In genomic region chr10:52031771-52032170, GRCh38 we compare ENCODE assay signal across 18 cellular contexts.
DNase-seq lines count a peak whose midpoint lies in the region; ATAC-seq and TF ChIP-seq lines count a peak whose summit lies in the region.
"Had no signal": no experiment of that assay in that cellular context is flagged by ENCODE, and none has a peak within 500 bp of the region (broad histone marks: within the 10 kb centered on the region; RNA-seq: fewer than 3 reads in every experiment).

No MANE protein-coding gene starts in this region.

- H3K36me3 ChIP-seq in GM23338 (ENCODE audit: insufficient read depth) = peaks cover 28% of the 10 kb centered on the region
- H3K36me3 ChIP-seq in neural progenitor cell = no peaks in the 10 kb centered on the region
- no peaks in the 10 kb centered on the region for H3K36me3 ChIP-seq in psoas muscle (ENCODE audit: insufficient read depth in 1 of 2, low read depth in 1 of 2)
- H3K36me3 ChIP-seq: BE2C, Peyer's patch had no signal

- H3F3A ChIP-seq in GM23338 (replicated peaks; ENCODE audit: low read depth) (peaks cover 33% of the 10 kb centered on the region), neural progenitor cell (ENCODE audit: low read depth) (no peaks in the 10 kb centered on the region)

- H3K4me3 Mint-ChIP-seq in GM23338 = peak overlapping the region; percentile 57
- H3K4me3 Mint-ChIP-seq in WTC11 = peak overlapping the region; percentile 51
- no peak overlapping the region for H3K4me3 Mint-ChIP-seq in neural progenitor cell

- no peak overlapping the region for H3K9ac ChIP-seq in neural progenitor cell

- H3K79me2 ChIP-seq in GM23338 (replicated peaks; ENCODE audit: insufficient read depth) (peaks cover 19% of the 10 kb centered on the region), neural progenitor cell (ENCODE audit: low read depth) (no peaks in the 10 kb centered on the region)

- H3K4me1 ChIP-seq in GM23338 (ENCODE audit: insufficient read depth) (peaks cover 27% of the 10 kb centered on the region), neural progenitor cell (peaks cover 14% of the 10 kb centered on the region), psoas muscle (peaks cover 5% of the 10 kb centered on the region)
- H3K4me1 ChIP-seq: BE2C, Peyer's patch had no signal

- ATAC-seq in GM23338 = peak; percentile 11
- peak; percentile 10 for ATAC-seq in WTC11
- no peak for ATAC-seq in psoas muscle
- no peak for ATAC-seq in HG03097 (IDR thresholded peaks at IDR 0.05; ENCODE audit: low FRiP score, unreplicated experiment)
- ATAC-seq: GM12878 had no signal

- peak overlapping the region; percentile 84 for H3K27ac Mint-ChIP-seq in GM23338
- peak overlapping the region; percentile 87 for H3K27ac Mint-ChIP-seq in WTC11
- no peak overlapping the region for H3K27ac Mint-ChIP-seq in neural progenitor cell

- intact Hi-C loops in psoas muscle (cut with DNase I) = no loop called here

- POLR2A ChIA-PET in WTC11 (lab: Charles Lee) = no interaction called here

- H4K20me1 ChIP-seq in GM23338 (replicated peaks; ENCODE audit: insufficient read depth) (peaks cover 7% of the 10 kb centered on the region), neural progenitor cell (ENCODE audit: low read depth) (no peaks in the 10 kb centered on the region)

- H3K4me1 Mint-ChIP-seq in GM23338 (peaks cover 44% of the 10 kb centered on the region), WTC11 (peaks cover 62% of the 10 kb centered on the region), neural progenitor cell (peaks cover 4% of the 10 kb centered on the region)

- H3K27me3 ChIP-seq in GM23338 (ENCODE audit: insufficient read depth) (no peaks in the 10 kb centered on the region), neural progenitor cell (no peaks in the 10 kb centered on the region), psoas muscle (ENCODE audit: insufficient read depth in 3 of 3, low read length in 2 of 3) (no peaks in the 10 kb centered on the region)
- H3K27me3 ChIP-seq: BE2C, Peyer's patch had no signal

- H3K4me2 ChIP-seq in GM23338 (peak overlapping the region; percentile 14), neural progenitor cell (no peak overlapping the region)

- H3K9me3 ChIP-seq in neural progenitor cell (ENCODE audit: low read depth) = no peaks in the 10 kb centered on the region
- H3K9me3 ChIP-seq in psoas muscle = no peaks in the 10 kb centered on the region
- H3K9me3 ChIP-seq: BE2C, Peyer's patch had no signal

- DNase-seq in GM23338 (ENCODE audit: low spot score) (no peak), WTC11 (ENCODE audit: low spot score) (no peak), fibroblast of peridontal ligament (ENCODE audit: extremely low read depth) (peak; percentile 16), neural progenitor cell (ENCODE audit: low spot score) (peak; percentile 7), psoas muscle (no peak), glomerular visceral epithelial cell (ENCODE audit: extremely low spot score) (no peak), NCI-H1436 treated with DMSO at 0.1 percent for 48 hours (lab: John Stamatoyannopoulos, UW) (no peak)
- DNase-seq: BE2C, DMS79, HCEC 1CT, Kasumi-1, NCI-H1694 treated with DMSO at 0.1 percent for 48 hours, NCI-H2081 treated with DMSO at 0.1 percent for 48 hours, NCI-H2171 treated with DMSO at 0.1 percent for 48 hours, NCI-H524 treated with DMSO at 0.1 percent for 48 hours, Peyer's patch had no signal

- TF ChIP-seq CTCF in GM23338 (conservative IDR thresholded peaks at IDR 0.05; ENCODE audit: low read depth in 2 of 2) = no peak
- TF ChIP-seq CTCF in WTC11 (IDR thresholded peaks at IDR 0.05) = no peak
- TF ChIP-seq CTCF in neural progenitor cell (IDR thresholded peaks at IDR 0.05) = no peak
- no peak for TF ChIP-seq CTCF in psoas muscle (IDR thresholded peaks at IDR 0.05)

- H3K9me2 ChIP-seq in GM23338 (ENCODE audit: insufficient read depth) = no peaks in the 10 kb centered on the region

- H3K4me3 ChIP-seq in GM23338 (peak overlapping the region; percentile 53), neural progenitor cell (no peak overlapping the region), psoas muscle (no peak overlapping the region)
- H3K4me3 ChIP-seq: GM12878, Peyer's patch had no signal

- peaks cover 86% of the 10 kb centered on the region for H3K36me3 Mint-ChIP-seq in GM23338 (ENCODE audit: low read depth)
- peaks cover 77% of the 10 kb centered on the region for H3K36me3 Mint-ChIP-seq in WTC11
- H3K36me3 Mint-ChIP-seq in neural progenitor cell = no peaks in the 10 kb centered on the region

- peak overlapping the region; percentile 60 for H3K27ac ChIP-seq in GM23338 (ENCODE audit: low read depth)
- no peak overlapping the region for H3K27ac ChIP-seq in neural progenitor cell
- H3K27ac ChIP-seq in psoas muscle = no peak overlapping the region
- H3K27ac ChIP-seq: Peyer's patch had no signal

- no peak overlapping the region for H2AFZ ChIP-seq in GM23338
- no peak overlapping the region for H2AFZ ChIP-seq in neural progenitor cell (replicated peaks)

- H3K9me3 Mint-ChIP-seq in GM23338 (peaks cover 24% of the 10 kb centered on the region), WTC11 (peaks cover 3% of the 10 kb centered on the region; the same call in 1 of the 2 replicates), neural progenitor cell (peaks cover 3% of the 10 kb centered on the region)

- CTCF ChIA-PET in WTC11 (lab: Charles Lee) = no interaction called here

- H3K27me3 Mint-ChIP-seq in GM23338 (ENCODE audit: insufficient read depth, low read depth, poor library complexity) (peaks cover 70% of the 10 kb centered on the region), WTC11 (ENCODE audit: low read depth) (no peaks in the 10 kb centered on the region; the same call in 1 of the 2 replicates), neural progenitor cell (ENCODE audit: insufficient read depth, low read depth) (no peaks in the 10 kb centered on the region)

TF ChIP-seq in GM23338, 12 proteins besides CTCF, POLR2A, EP300 and RAD21:
- TF ChIP-seq REST (IDR thresholded peaks at IDR 0.05; ENCODE audit: unreplicated experiment) (no peak), POLR2AphosphoS5 (IDR thresholded peaks at IDR 0.05; ENCODE audit: low read depth) (peak; percentile 86)
TF ChIP-seq in GM23338: peak in this region for 1.

TF ChIP-seq in WTC11, 78 proteins besides CTCF, POLR2A, EP300 and RAD21 (continues in another document):
- TF ChIP-seq TEAD1 (CRISPR knock-in tag; IDR thresholded peaks at IDR 0.05) (peak; percentile 39; the same call in 1 of the 2 replicates), ZNF219 (CRISPR knock-in tag; IDR thresholded peaks at IDR 0.05; ENCODE audit: borderline replicate concordance) (no peak), ETV6 (CRISPR knock-in tag; IDR thresholded peaks at IDR 0.05) (no peak), ZNF423 (CRISPR knock-in tag; IDR thresholded peaks at IDR 0.05) (no peak), ZNF416 (CRISPR knock-in tag; IDR thresholded peaks at IDR 0.05) (peak; percentile 57; the same call in 1 of the 2 replicates), ERG (CRISPR knock-in tag; IDR thresholded peaks at IDR 0.05) (peak; percentile 18; the same call in 1 of the 2 replicates), ZNF671 (CRISPR knock-in tag; IDR thresholded peaks at IDR 0.05) (peak; percentile 86), ZNF121 (CRISPR knock-in tag; IDR thresholded peaks at IDR 0.05) (no peak), ARID4B (CRISPR knock-in tag; IDR thresholded peaks at IDR 0.05; ENCODE audit: borderline replicate concordance) (no peak)
- TF ChIP-seq, protein P1, sequence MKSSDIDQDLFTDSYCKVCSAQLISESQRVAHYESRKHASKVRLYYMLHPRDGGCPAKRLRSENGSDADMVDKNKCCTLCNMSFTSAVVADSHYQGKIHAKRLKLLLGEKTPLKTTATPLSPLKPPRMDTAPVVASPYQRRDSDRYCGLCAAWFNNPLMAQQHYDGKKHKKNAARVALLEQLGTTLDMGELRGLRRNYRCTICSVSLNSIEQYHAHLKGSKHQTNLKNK (CRISPR knock-in tag; IDR thresholded peaks at IDR 0.05) = peak; percentile 74

Comparison
In these comparisons a context has a peak if more than half of its experiments do, and no peak if none do; other contexts are left out.
1. ATAC-seq: peak in GM23338 (single experiment) and WTC11 (single experiment); none in psoas muscle (0 of 4) and HG03097 (single experiment).
2. DNase-seq: peak in fibroblast of peridontal ligament (single experiment) and neural progenitor cell (single experiment); none in GM23338 (single experiment), WTC11 (single experiment), psoas muscle (0 of 2), glomerular visceral epithelial cell (single experiment) and NCI-H1436 treated with DMSO at 0.1 percent for 48 hours (single experiment).